In the genomic region with DNA sequence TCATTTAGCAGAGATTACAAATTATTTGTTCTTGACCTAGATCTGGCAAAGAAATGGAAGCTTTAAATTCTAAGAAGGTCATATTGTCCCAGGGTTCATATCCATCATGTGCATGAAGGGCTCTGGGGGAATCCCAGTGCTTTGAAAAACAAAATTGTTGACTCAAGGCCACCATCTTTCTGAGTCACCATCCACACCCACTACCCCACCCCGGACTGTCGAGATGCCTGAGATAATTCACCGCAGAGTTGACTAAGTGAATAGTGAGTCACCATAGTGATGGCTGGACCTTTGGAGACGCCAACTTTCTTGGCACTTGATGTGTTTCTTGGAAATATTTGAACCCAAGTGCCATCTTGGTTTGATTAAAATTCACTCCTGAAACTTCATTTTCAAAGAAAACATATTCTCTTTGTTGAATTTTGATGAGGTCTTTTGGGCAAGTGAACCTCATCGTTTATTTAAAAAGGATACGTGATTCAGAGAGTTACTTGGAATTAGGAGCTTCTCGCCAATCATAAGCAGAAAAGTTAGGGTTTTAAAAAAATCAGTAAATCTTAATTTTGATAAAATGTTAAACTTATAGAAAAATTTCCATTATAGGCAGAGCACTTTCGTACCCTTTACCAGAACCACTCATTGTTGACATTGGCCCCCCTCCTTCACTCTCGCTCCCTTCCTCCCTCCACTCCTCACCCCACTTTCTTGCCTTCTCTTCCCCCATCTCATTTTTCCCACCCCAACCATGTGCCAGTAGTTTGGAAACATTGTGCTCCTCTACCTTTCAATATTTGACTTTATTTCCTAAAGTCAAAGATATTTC, we compare ENCODE assay signal across 1 cellular context.
A peak's percentile ranks its signal among the peaks of the same experiment; 100 is the strongest.
TF ChIP-seq lines count a peak whose summit lies in the region.

No MANE protein-coding gene starts in this region.

TF ChIP-seq in HepG2, 621 proteins besides CTCF, POLR2A, EP300 and RAD21 (continued from another document):
- TF ChIP-seq, protein P1, sequence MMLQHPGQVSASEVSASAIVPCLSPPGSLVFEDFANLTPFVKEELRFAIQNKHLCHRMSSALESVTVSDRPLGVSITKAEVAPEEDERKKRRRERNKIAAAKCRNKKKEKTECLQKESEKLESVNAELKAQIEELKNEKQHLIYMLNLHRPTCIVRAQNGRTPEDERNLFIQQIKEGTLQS (CRISPR knock-in tag; IDR thresholded peaks at IDR 0.05) = 0 out of 2 replicates have a peak, but pooled peaks have one; percentile 22
- TF ChIP-seq ZNF644 (CRISPR knock-in tag; IDR thresholded peaks at IDR 0.05; ENCODE audit: low read depth) (peak; percentile 74; the same call in 1 of the 2 replicates), FOSL2 (CRISPR knock-in tag; IDR thresholded peaks at IDR 0.05) (peak; percentile 91)
TF ChIP-seq in HepG2: peak in this region for 4; not testable (repeated sequence) for 617.
